Comparison of ENCODE assay signal across 1 cellular context in genomic region chr20:3041818-3042504, GRCh38.
TF ChIP-seq lines count a peak whose summit lies in the region.

No MANE protein-coding gene starts in this region.

TF ChIP-seq in HepG2, 621 proteins besides CTCF, POLR2A, EP300 and RAD21 (continued from another document):
- TF ChIP-seq USF2 (IDR thresholded peaks at IDR 0.05; ENCODE audit: low read depth, low read length) (no peak), USF2 (CRISPR knock-in tag; IDR thresholded peaks at IDR 0.05; ENCODE audit: borderline replicate concordance) (no peak), MZF1 (CRISPR knock-in tag; IDR thresholded peaks at IDR 0.05; ENCODE audit: borderline replicate concordance) (no peak), TAF15 (IDR thresholded peaks at IDR 0.05; ENCODE audit: low read depth, low read length, poor library complexity, severe bottlenecking) (no peak), HOXA9 (CRISPR knock-in tag; IDR thresholded peaks at IDR 0.05; ENCODE audit: borderline replicate concordance) (0 out of 2 replicates have a peak, but pooled peaks have one; percentile 25), ZNF687 (CRISPR knock-in tag; IDR thresholded peaks at IDR 0.05) (peak; percentile 45; the same call in 1 of the 2 replicates), ZNF619 (CRISPR knock-in tag; IDR thresholded peaks at IDR 0.05) (no peak), ZNF263 (CRISPR knock-in tag; IDR thresholded peaks at IDR 0.05) (0 out of 2 replicates have a peak, but pooled peaks have one; percentile 29), RXRA (CRISPR knock-in tag; IDR thresholded peaks at IDR 0.05) (0 out of 2 replicates have a peak, but pooled peaks have one; percentile 38), ZNF343 (CRISPR knock-in tag; IDR thresholded peaks at IDR 0.05) (no peak), WIZ (CRISPR knock-in tag; IDR thresholded peaks at IDR 0.05) (no peak)
- TF ChIP-seq, protein P1, sequence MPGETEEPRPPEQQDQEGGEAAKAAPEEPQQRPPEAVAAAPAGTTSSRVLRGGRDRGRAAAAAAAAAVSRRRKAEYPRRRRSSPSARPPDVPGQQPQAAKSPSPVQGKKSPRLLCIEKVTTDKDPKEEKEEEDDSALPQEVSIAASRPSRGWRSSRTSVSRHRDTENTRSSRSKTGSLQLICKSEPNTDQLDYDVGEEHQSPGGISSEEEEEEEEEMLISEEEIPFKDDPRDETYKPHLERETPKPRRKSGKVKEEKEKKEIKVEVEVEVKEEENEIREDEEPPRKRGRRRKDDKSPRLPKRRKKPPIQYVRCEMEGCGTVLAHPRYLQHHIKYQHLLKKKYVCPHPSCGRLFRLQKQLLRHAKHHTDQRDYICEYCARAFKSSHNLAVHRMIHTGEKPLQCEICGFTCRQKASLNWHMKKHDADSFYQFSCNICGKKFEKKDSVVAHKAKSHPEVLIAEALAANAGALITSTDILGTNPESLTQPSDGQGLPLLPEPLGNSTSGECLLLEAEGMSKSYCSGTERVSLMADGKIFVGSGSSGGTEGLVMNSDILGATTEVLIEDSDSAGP (CRISPR knock-in tag; IDR thresholded peaks at IDR 0.05; ENCODE audit: borderline replicate concordance) = peak; percentile 39
- TF ChIP-seq, protein P2, sequence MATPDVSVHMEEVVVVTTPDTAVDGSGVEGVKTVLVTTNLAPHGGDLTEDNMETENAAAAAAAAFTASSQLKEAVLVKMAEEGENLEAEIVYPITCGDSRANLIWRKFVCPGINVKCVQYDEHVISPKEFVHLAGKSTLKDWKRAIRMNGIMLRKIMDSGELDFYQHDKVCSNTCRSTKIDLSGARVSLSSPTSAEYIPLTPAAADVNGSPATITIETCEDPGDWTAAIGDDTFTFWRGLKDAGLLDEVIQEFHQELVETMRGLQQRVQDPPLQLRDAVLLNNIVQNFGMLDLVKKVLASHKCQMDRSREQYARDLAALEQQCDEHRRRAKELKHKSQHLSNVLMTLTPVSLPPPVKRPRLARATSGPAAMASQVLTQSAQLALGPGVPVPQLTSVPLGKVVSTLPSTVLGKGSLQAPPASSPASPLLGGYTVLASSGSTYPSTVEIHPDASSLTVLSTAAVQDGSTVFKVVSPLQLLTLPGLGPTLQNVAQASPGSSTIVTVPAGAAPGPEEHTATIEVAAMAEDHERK (CRISPR knock-in tag; IDR thresholded peaks at IDR 0.05; ENCODE audit: low read depth) = no peak
- TF ChIP-seq, protein P3, sequence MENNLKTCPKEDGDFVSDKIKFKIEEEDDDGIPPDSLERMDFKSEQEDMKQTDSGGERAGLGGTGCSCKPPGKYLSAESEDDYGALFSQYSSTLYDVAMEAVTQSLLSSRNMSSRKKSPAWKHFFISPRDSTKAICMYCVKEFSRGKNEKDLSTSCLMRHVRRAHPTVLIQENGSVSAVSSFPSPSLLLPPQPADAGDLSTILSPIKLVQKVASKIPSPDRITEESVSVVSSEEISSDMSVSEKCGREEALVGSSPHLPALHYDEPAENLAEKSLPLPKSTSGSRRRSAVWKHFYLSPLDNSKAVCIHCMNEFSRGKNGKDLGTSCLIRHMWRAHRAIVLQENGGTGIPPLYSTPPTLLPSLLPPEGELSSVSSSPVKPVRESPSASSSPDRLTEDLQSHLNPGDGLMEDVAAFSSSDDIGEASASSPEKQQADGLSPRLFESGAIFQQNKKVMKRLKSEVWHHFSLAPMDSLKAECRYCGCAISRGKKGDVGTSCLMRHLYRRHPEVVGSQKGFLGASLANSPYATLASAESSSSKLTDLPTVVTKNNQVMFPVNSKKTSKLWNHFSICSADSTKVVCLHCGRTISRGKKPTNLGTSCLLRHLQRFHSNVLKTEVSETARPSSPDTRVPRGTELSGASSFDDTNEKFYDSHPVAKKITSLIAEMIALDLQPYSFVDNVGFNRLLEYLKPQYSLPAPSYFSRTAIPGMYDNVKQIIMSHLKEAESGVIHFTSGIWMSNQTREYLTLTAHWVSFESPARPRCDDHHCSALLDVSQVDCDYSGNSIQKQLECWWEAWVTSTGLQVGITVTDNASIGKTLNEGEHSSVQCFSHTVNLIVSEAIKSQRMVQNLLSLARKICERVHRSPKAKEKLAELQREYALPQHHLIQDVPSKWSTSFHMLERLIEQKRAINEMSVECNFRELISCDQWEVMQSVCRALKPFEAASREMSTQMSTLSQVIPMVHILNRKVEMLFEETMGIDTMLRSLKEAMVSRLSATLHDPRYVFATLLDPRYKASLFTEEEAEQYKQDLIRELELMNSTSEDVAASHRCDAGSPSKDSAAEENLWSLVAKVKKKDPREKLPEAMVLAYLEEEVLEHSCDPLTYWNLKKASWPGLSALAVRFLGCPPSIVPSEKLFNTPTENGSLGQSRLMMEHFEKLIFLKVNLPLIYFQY (CRISPR knock-in tag; IDR thresholded peaks at IDR 0.05; ENCODE audit: borderline replicate concordance) = no peak
